Comparison of ENCODE assay signal across 2 cellular contexts in genomic region chr6:126335210-126335609, GRCh38.
TF ChIP-seq lines count a peak whose summit lies in the region.

No MANE protein-coding gene starts in this region.

TF ChIP-seq in HepG2, 621 proteins besides CTCF, POLR2A, EP300 and RAD21:
- no peak for TF ChIP-seq THAP9 (CRISPR knock-in tag; IDR thresholded peaks at IDR 0.05; ENCODE audit: borderline replicate concordance)
- no peak for TF ChIP-seq ZSCAN9 (CRISPR knock-in tag; IDR thresholded peaks at IDR 0.05; ENCODE audit: borderline replicate concordance)
- TF ChIP-seq TBL1XR1 (IDR thresholded peaks at IDR 0.05; ENCODE audit: borderline replicate concordance, low read length, partially characterized antibody) = no peak
- TF ChIP-seq, protein P1, sequence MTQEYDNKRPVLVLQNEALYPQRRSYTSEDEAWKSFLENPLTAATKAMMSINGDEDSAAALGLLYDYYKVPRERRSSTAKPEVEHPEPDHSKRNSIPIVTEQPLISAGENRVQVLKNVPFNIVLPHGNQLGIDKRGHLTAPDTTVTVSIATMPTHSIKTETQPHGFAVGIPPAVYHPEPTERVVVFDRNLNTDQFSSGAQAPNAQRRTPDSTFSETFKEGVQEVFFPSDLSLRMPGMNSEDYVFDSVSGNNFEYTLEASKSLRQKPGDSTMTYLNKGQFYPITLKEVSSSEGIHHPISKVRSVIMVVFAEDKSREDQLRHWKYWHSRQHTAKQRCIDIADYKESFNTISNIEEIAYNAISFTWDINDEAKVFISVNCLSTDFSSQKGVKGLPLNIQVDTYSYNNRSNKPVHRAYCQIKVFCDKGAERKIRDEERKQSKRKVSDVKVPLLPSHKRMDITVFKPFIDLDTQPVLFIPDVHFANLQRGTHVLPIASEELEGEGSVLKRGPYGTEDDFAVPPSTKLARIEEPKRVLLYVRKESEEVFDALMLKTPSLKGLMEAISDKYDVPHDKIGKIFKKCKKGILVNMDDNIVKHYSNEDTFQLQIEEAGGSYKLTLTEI (CRISPR knock-in tag; conservative IDR thresholded peaks at IDR 0.05) = no peak
- no peak for TF ChIP-seq NONO (IDR thresholded peaks at IDR 0.05)
- no peak for TF ChIP-seq NONO (CRISPR knock-in tag; conservative IDR thresholded peaks at IDR 0.05)

TF ChIP-seq in WTC11, 78 proteins besides CTCF, POLR2A, EP300 and RAD21:
- TF ChIP-seq, protein P2, sequence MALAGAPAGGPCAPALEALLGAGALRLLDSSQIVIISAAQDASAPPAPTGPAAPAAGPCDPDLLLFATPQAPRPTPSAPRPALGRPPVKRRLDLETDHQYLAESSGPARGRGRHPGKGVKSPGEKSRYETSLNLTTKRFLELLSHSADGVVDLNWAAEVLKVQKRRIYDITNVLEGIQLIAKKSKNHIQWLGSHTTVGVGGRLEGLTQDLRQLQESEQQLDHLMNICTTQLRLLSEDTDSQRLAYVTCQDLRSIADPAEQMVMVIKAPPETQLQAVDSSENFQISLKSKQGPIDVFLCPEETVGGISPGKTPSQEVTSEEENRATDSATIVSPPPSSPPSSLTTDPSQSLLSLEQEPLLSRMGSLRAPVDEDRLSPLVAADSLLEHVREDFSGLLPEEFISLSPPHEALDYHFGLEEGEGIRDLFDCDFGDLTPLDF (CRISPR knock-in tag; IDR thresholded peaks at IDR 0.05) = no peak
- no peak for TF ChIP-seq PRRX2 (CRISPR knock-in tag; IDR thresholded peaks at IDR 0.05)
- no peak for TF ChIP-seq CDX4 (CRISPR knock-in tag; IDR thresholded peaks at IDR 0.05; ENCODE audit: borderline replicate concordance)
- no peak for TF ChIP-seq MYBL2 (CRISPR knock-in tag; IDR thresholded peaks at IDR 0.05)
- TF ChIP-seq ETV6 (CRISPR knock-in tag; IDR thresholded peaks at IDR 0.05) = no peak
- TF ChIP-seq CREM (CRISPR knock-in tag; IDR thresholded peaks at IDR 0.05) = no peak
- no peak for TF ChIP-seq HMGA2 (CRISPR knock-in tag; IDR thresholded peaks at IDR 0.05)
- TF ChIP-seq, protein P3, sequence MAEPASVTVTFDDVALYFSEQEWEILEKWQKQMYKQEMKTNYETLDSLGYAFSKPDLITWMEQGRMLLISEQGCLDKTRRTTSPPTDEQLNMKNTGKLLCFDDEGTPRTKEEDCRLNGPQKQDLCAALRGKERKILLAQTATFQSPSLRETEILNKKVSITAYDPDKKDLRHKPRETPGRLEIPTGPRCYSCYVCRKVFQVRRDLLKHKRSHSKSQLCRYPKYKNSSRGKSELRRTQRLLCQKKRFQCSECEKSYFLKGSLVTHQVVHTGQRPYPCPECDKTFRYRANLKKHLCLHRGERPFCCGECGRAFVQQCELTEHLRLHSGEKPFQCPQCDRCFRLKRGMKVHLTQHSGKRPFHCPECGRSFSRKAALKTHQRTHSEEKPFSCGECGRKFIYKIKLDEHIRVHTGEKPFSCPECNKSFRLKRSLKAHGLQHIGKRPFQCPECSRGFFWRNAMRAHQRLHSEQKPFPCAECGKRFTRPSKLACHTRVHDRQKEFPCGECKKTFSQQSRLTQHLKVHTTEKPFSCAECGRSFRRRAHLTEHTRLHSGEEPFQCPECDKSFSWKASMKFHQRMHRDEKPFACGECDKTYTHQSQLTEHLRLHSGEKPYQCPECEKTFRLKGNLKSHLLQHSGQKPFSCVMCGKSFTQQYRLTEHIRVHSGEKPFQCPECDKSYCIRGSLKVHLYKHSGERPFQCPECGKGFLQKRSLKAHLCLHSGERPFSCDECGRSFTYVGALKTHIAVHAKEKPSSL (CRISPR knock-in tag; conservative IDR thresholded peaks at IDR 0.05) = no peak
- TF ChIP-seq GTF2I (CRISPR knock-in tag; conservative IDR thresholded peaks at IDR 0.05) = no peak
- no peak for TF ChIP-seq NFYB (CRISPR knock-in tag; conservative IDR thresholded peaks at IDR 0.05; ENCODE audit: low read depth)
- no peak for TF ChIP-seq EMX1 (CRISPR knock-in tag; IDR thresholded peaks at IDR 0.05)
- TF ChIP-seq, protein P4, sequence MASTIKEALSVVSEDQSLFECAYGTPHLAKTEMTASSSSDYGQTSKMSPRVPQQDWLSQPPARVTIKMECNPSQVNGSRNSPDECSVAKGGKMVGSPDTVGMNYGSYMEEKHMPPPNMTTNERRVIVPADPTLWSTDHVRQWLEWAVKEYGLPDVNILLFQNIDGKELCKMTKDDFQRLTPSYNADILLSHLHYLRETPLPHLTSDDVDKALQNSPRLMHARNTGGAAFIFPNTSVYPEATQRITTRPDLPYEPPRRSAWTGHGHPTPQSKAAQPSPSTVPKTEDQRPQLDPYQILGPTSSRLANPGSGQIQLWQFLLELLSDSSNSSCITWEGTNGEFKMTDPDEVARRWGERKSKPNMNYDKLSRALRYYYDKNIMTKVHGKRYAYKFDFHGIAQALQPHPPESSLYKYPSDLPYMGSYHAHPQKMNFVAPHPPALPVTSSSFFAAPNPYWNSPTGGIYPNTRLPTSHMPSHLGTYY (CRISPR knock-in tag; IDR thresholded peaks at IDR 0.05) = no peak
- TF ChIP-seq ZNF263 (CRISPR knock-in tag; IDR thresholded peaks at IDR 0.05; ENCODE audit: low read depth) = no peak
- no peak for TF ChIP-seq JAZF1 (CRISPR knock-in tag; IDR thresholded peaks at IDR 0.05)
- no peak for TF ChIP-seq ZNF671 (CRISPR knock-in tag; IDR thresholded peaks at IDR 0.05)
- no peak for TF ChIP-seq ZNF416 (CRISPR knock-in tag; IDR thresholded peaks at IDR 0.05)
